Comparison of ENCODE assay signal across 20 cellular contexts in genomic region chr22:47813661-47814060, GRCh38.
A peak's percentile ranks its signal among the peaks of the same experiment; 100 is the strongest.
DNase-seq lines count a peak whose midpoint lies in the region; ATAC-seq and TF ChIP-seq lines count a peak whose summit lies in the region.
"Had no signal": no experiment of that assay in that cellular context is flagged by ENCODE, and none has a peak within 500 bp of the region (broad histone marks: within the 10 kb centered on the region; RNA-seq: fewer than 3 reads in every experiment).

No MANE protein-coding gene starts in this region.

- peaks cover 0 to 19% (median 0%) of the 10 kb centered on the region in 9 donors for H3K27me3 ChIP-seq in heart left ventricle
- H3K27me3 ChIP-seq: BLaER1 treated with 17β-estradiol and CSF1 and Interleukin-3, amounts not matched to agents 10 nM and 100 nM had no signal

- no peak for TF ChIP-seq CTCF in heart left ventricle (IDR thresholded peaks at IDR 0.05)

- DNase-seq in activated CD8-positive, alpha-beta memory T cell treated with anti-CD3 and anti-CD28 coated beads, Interleukin-2, amount 10 ng/mL, durations not matched to agents 7 days and 5 days, result peak; percentile 4
- DNase-seq in activated CD8-positive, alpha-beta memory T cell treated with anti-CD3 and anti-CD28 coated beads, Interleukin-2, amount 50 U/mL, for 4 hours, result no peak
- peak; percentile 47 for DNase-seq in cardiac septum (ENCODE audit: low spot score)
- DNase-seq in heart left ventricle, result no peak
- peak; percentile 41 for DNase-seq in ecto neural progenitor cell (ENCODE audit: low spot score)
- DNase-seq in islet precursor cell, result peak; percentile 32
- no peak for DNase-seq in activated T-cell treated with anti-CD3 and anti-CD28 coated beads, Interleukin-2, amount 50 U/mL, for 4 hours
- DNase-seq: AML-193; Caco-2; Calu3; CD4-positive, alpha-beta T cell; DMS79 treated with DMSO at 0.1 percent for 48 hours; GF-D8 had no signal

- no peaks in the 10 kb centered on the region for H3K4me1 Mint-ChIP-seq in activated CD8-positive, alpha-beta memory T cell treated with anti-CD3 and anti-CD28 coated beads, Interleukin-2, amount 10 ng/mL, durations not matched to agents 7 days and 5 days
- no peaks in the 10 kb centered on the region for H3K4me1 Mint-ChIP-seq in activated T-cell treated with anti-CD3 and anti-CD28 coated beads, Interleukin-2, amount 50 U/mL, for 4 hours (ENCODE audit: low read depth)
- H3K4me1 Mint-ChIP-seq: B cell had no signal

- H3K36me3 ChIP-seq in heart left ventricle, result no peaks in the 10 kb centered on the region
- H3K36me3 ChIP-seq: BLaER1 treated with 17β-estradiol and CSF1 and Interleukin-3, amounts not matched to agents 10 nM and 100 nM had no signal

- no peak overlapping the region for H3K4me3 ChIP-seq in heart left ventricle
- H3K4me3 ChIP-seq: A549; BLaER1 treated with 17β-estradiol and CSF1 and Interleukin-3, amounts not matched to agents 10 nM and 100 nM had no signal

- no peak overlapping the region for H3K27ac ChIP-seq in heart left ventricle
- H3K27ac ChIP-seq: 22Rv1; A549; BLaER1 treated with 17β-estradiol and CSF1 and Interleukin-3, amounts not matched to agents 10 nM and 100 nM; C4-2B had no signal

- H3K36me3 Mint-ChIP-seq in activated CD8-positive, alpha-beta memory T cell treated with anti-CD3 and anti-CD28 coated beads, Interleukin-2, amount 10 ng/mL, durations not matched to agents 7 days and 5 days, result no peaks in the 10 kb centered on the region
- H3K36me3 Mint-ChIP-seq in activated T-cell treated with anti-CD3 and anti-CD28 coated beads, Interleukin-2, amount 50 U/mL, for 4 hours (ENCODE audit: insufficient read depth), result no peaks in the 10 kb centered on the region
- H3K36me3 Mint-ChIP-seq: CD8-positive, alpha-beta T cell had no signal

- whole genome bisulfite sequencing in heart left ventricle, 4 donors, result 82 to 88% (median 86%) methylated on average over 16 of the region's 16 CpGs

- H3K4me1 ChIP-seq in heart left ventricle, result no peaks in the 10 kb centered on the region
- H3K4me1 ChIP-seq: A549; BLaER1 treated with 17β-estradiol and CSF1 and Interleukin-3, amounts not matched to agents 10 nM and 100 nM; Caco-2 had no signal

- no peak overlapping the region for H3K27ac Mint-ChIP-seq in activated CD8-positive, alpha-beta memory T cell treated with anti-CD3 and anti-CD28 coated beads, Interleukin-2, amount 10 ng/mL, durations not matched to agents 7 days and 5 days
- H3K27ac Mint-ChIP-seq: B cell; CD4-positive, alpha-beta T cell; CD8-positive, alpha-beta T cell had no signal

- no peaks in the 10 kb centered on the region for H3K9me3 ChIP-seq in heart left ventricle
- H3K9me3 ChIP-seq: A549, Caco-2 had no signal

- CTCF ChIA-PET in activated CD8-positive, alpha-beta memory T cell treated with anti-CD3 and anti-CD28 coated beads, Interleukin-2, amount 10 ng/mL, durations not matched to agents 7 days and 5 days (lab: Charles Lee), result no interaction called here

- no peak for TF ChIP-seq POLR2A in heart left ventricle (IDR thresholded peaks at IDR 0.05)

- no peaks in the 10 kb centered on the region for H3K27me3 Mint-ChIP-seq in activated CD8-positive, alpha-beta memory T cell treated with anti-CD3 and anti-CD28 coated beads, Interleukin-2, amount 10 ng/mL, durations not matched to agents 7 days and 5 days
- H3K27me3 Mint-ChIP-seq in activated T-cell treated with anti-CD3 and anti-CD28 coated beads, Interleukin-2, amount 50 U/mL, for 4 hours (ENCODE audit: low read depth), result peaks cover 3% of the 10 kb centered on the region
- H3K27me3 Mint-ChIP-seq: CD4-positive, alpha-beta T cell had no signal

- ATAC-seq in activated CD8-positive, alpha-beta memory T cell treated with anti-CD3 and anti-CD28 coated beads, Interleukin-2, amount 10 ng/mL, durations not matched to agents 7 days and 5 days, result no peak
- ATAC-seq in heart left ventricle, result no peak
- no peak for ATAC-seq in GM18907 (IDR thresholded peaks at IDR 0.05; ENCODE audit: unreplicated experiment)
- ATAC-seq in activated T-cell treated with anti-CD3 and anti-CD28 coated beads, Interleukin-2, amount 50 U/mL, for 4 hours, result no peak
- ATAC-seq: A549; CD8-positive, alpha-beta T cell had no signal

- no peak overlapping the region for H3K4me3 Mint-ChIP-seq in activated CD8-positive, alpha-beta memory T cell treated with anti-CD3 and anti-CD28 coated beads, Interleukin-2, amount 10 ng/mL, durations not matched to agents 7 days and 5 days
- no peak overlapping the region for H3K4me3 Mint-ChIP-seq in activated T-cell treated with anti-CD3 and anti-CD28 coated beads, Interleukin-2, amount 50 U/mL, for 4 hours
- H3K4me3 Mint-ChIP-seq: B cell; CD4-positive, alpha-beta T cell; CD8-positive, alpha-beta T cell had no signal

- H3K9me3 Mint-ChIP-seq in activated CD8-positive, alpha-beta memory T cell treated with anti-CD3 and anti-CD28 coated beads, Interleukin-2, amount 10 ng/mL, durations not matched to agents 7 days and 5 days (ENCODE audit: low read depth), result peaks cover 14% of the 10 kb centered on the region
- no peaks in the 10 kb centered on the region for H3K9me3 Mint-ChIP-seq in activated T-cell treated with anti-CD3 and anti-CD28 coated beads, Interleukin-2, amount 50 U/mL, for 4 hours

- intact Hi-C loops in cardiac septum (cut with DNase I) (no loop called here), heart left ventricle (cut with DNase I) (loop anchor here in 1 of 10 donors (5.0 kb wide), 1 partner anchor 51 kb away; no protein-coding TSS in a partner anchor)

Comparison
In these comparisons a context has a peak if more than half of its experiments do, and no peak if none do; other contexts are left out.
1. DNase-seq: peak in activated CD8-positive, alpha-beta memory T cell treated with anti-CD3 and anti-CD28 coated beads, Interleukin-2, amount 10 ng/mL, durations not matched to agents 7 days and 5 days (single experiment), cardiac septum (single experiment), ecto neural progenitor cell (single experiment) and islet precursor cell (single experiment); none in activated CD8-positive, alpha-beta memory T cell treated with anti-CD3 and anti-CD28 coated beads, Interleukin-2, amount 50 U/mL, for 4 hours (single experiment), heart left ventricle (0 of 5) and activated T-cell treated with anti-CD3 and anti-CD28 coated beads, Interleukin-2, amount 50 U/mL, for 4 hours (single experiment).